Comparison of ENCODE assay signal across 1 cellular context in the genomic region with DNA sequence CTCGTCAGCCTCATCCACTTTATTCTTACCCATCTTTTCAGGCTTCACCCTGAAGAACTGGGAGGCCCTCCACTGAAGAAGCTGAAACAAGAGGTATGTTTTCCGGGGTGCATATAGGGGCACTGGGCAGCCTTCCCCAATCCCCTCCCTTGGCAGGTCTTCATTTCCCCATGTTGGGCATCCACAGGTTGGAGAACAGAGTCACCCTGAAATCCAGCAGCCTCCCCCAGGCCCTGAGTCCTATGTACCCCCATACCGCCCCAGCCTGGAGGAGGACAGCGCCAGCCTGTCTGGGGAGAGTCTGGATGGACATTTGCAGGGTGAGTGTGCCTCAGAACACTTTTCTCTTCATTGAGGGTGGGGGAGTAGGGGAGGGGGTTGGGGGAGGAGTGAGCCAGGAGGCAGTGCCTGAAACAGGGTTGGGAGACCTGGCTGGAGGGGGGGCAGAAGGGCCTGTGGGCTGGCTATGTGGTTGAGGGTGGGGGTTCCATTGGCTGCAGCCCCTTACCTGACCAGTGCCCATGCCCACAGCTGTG.
TF ChIP-seq lines count a peak whose summit lies in the region.

No MANE protein-coding gene starts in this region.

TF ChIP-seq in HepG2, 621 proteins besides CTCF, POLR2A, EP300 and RAD21:
- TF ChIP-seq, protein P1, sequence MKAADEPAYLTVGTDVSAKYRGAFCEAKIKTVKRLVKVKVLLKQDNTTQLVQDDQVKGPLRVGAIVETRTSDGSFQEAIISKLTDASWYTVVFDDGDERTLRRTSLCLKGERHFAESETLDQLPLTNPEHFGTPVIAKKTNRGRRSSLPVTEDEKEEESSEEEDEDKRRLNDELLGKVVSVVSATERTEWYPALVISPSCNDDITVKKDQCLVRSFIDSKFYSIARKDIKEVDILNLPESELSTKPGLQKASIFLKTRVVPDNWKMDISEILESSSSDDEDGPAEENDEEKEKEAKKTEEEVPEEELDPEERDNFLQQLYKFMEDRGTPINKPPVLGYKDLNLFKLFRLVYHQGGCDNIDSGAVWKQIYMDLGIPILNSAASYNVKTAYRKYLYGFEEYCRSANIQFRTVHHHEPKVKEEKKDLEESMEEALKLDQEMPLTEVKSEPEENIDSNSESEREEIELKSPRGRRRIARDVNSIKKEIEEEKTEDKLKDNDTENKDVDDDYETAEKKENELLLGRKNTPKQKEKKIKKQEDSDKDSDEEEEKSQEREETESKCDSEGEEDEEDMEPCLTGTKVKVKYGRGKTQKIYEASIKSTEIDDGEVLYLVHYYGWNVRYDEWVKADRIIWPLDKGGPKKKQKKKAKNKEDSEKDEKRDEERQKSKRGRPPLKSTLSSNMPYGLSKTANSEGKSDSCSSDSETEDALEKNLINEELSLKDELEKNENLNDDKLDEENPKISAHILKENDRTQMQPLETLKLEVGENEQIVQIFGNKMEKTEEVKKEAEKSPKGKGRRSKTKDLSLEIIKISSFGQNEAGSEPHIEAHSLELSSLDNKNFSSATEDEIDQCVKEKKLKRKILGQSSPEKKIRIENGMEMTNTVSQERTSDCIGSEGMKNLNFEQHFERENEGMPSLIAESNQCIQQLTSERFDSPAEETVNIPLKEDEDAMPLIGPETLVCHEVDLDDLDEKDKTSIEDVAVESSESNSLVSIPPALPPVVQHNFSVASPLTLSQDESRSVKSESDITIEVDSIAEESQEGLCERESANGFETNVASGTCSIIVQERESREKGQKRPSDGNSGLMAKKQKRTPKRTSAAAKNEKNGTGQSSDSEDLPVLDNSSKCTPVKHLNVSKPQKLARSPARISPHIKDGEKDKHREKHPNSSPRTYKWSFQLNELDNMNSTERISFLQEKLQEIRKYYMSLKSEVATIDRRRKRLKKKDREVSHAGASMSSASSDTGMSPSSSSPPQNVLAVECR (CRISPR knock-in tag; IDR thresholded peaks at IDR 0.05; ENCODE audit: borderline replicate concordance) = peak; percentile 42; the same call in 1 of the 2 replicates
- TF ChIP-seq PCBP1 (IDR thresholded peaks at IDR 0.05; ENCODE audit: borderline replicate concordance, low read depth, low read length) = 0 out of 2 replicates have a peak, but pooled peaks have one; percentile 73
- TF ChIP-seq ELK4 (CRISPR knock-in tag; IDR thresholded peaks at IDR 0.05; ENCODE audit: borderline replicate concordance) = no peak
